8 cellular contexts compared by ENCODE assay signal in the genomic region with DNA sequence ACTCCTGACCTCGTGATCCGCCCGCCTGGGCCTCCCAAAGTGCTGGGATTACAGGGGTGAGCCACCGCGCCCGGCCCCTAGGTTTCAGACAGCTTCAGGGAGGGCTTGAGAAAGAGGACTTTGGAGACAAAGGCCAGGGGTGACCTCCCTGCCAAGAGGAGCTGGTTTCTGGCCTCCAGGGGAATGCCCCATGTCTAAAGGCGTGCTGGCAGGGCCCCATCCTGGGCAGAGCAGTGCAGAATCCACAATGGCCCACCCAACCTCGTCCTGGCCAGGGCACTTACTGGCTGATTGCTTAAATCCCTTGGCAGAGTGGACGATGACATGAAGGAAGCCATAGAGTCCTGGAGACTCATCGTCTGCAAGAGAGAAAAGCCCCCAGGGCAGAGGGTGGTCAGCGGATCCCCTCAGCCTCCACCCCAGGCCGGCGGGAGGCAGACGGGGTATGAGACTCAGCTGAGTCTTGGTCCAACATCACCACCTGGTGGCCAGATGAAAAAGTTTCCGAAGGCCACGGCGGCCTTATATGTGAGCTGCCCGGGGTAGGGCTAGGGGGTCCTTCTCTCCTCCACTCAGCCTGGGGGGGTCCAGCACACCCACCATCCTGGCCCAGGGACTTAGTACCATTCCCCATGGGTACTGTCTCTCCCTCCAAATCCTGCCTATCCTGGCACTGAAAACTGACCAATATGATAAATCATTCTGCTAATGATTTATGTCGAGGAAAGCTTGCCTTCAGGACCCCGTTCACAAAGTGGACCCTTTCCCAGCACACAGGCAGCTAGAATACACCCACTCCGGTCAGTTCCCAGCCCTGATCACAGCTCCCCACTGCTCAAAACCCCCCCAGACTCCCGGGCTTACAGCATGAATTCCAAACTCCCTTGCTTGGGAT. TPM values are rescaled to one million over a fixed set of nuclear protein-coding genes. Genes with fewer than 3 reads are reported as not detected.
DNase-seq lines count a peak whose midpoint lies in the region; ATAC-seq, FAIRE-seq and TF ChIP-seq lines count a peak whose summit lies in the region.

No MANE protein-coding gene starts in this region.

- H3K36me3 ChIP-seq in GM12878 (ENCODE audit: control insufficient read depth in 2 of 2, insufficient read depth in 2 of 2, low read length in 1 of 2) = peaks cover 13 to 17% of the 10 kb centered on the region in 2 experiments

- intact Hi-C loops in GM12878 (cut with micrococcal nuclease; ENCODE audit: unreplicated experiment) = no loop called here

- in situ Hi-C loops in GM12878 (cut with MboI) = no loop called here

- no peak for DNase-seq in AG04449 (ENCODE audit: low read depth, low spot score)
- peak; percentile 59 for DNase-seq in GM19240 (ENCODE audit: insufficient read length, low spot score)
- DNase-seq in GM12878 (ENCODE audit: low read depth, low spot score) = no peak
- peak; percentile 95 for DNase-seq in iPS-NIHi11 (ENCODE audit: low spot score)
- peak; percentile 12 to 52 (median 12) for DNase-seq in stimulated activated CD4-positive, alpha-beta T cell treated with anti-CD3 and anti-CD28 coated beads, Interleukin-12 subunit alpha, Interleukin-12 subunit beta, amount 100 ng/mL, for 48 hours (ENCODE audit: low read depth in 2 of 3, low spot score in 1 of 3)
- DNase-seq in SW 1271 (lab: John Stamatoyannopoulos, UW) = no peak

- no peaks in the 10 kb centered on the region for H3K27me3 ChIP-seq in GM12878 (replicated peaks in 1 of 2; ENCODE audit: control insufficient read depth in 2 of 2, insufficient read depth in 2 of 2, low read length in 1 of 2)

- CTCF ChIA-PET in AG04449 (lab: Yijun Ruan, JAX) (interaction anchor here (0.6 to 4.6 kb wide), 44 partner anchors 10 to 644 kb away, joined by 3 to 146 read pairs (median 5); partner anchors contain the start of genes GLOD4, MRM3 and TIMM22), GM12878 (lab: Yijun Ruan, JAX) (interaction anchor here (0.8 to 1.8 kb wide), 8 partner anchors 12 to 306 kb away, joined by 3 to 15 read pairs (median 3); partner anchors contain the start of genes GLOD4 and MRM3)

- TF ChIP-seq EP300 in GM12878 (IDR thresholded peaks at IDR 0.05; ENCODE audit: borderline replicate concordance in 1 of 2, control insufficient read depth in 1 of 2, low read depth in 2 of 2, low read length in 2 of 2) = no peak

- H3K79me2 ChIP-seq in GM12878 (ENCODE audit: control insufficient read depth, insufficient read depth, low read length) = no peaks in the 10 kb centered on the region

- POLR2A ChIA-PET in AG04449 (lab: Yijun Ruan, JAX) (interaction anchor here (1.0 to 1.3 kb wide), 2 partner anchors 9 to 54 kb away, joined by 3 to 5 read pairs; no protein-coding TSS in a partner anchor), GM12878 (lab: Charles Lee) (interaction anchor here (0.6 kb wide), 1 partner anchor 74 kb away, joined by 5 read pairs; no protein-coding TSS in a partner anchor)

- RAD21 ChIA-PET in GM12878 (lab: Charles Lee; ENCODE audit: unreplicated experiment) = interaction anchor here (0.6 kb wide), 1 partner anchor 1982 kb away, joined by 4 read pairs; no protein-coding TSS in a partner anchor

- no peak for TF ChIP-seq POLR2A in GM12878 (IDR thresholded peaks at IDR 0.05; ENCODE audit: low read depth, low read length)

- H3K9me3 ChIP-seq in GM12878 (replicated peaks; ENCODE audit: control insufficient read depth, insufficient read depth, low read length) = no peaks in the 10 kb centered on the region

- H3K27ac ChIP-seq in GM12878 (ENCODE audit: control insufficient read depth, insufficient read depth) = no peak overlapping the region

- no peaks in the 10 kb centered on the region; the same call in 1 of the 2 replicates for H4K20me1 ChIP-seq in GM12878 (ENCODE audit: control insufficient read depth, insufficient read depth)

- H3K4me2 ChIP-seq in GM12878 (ENCODE audit: control insufficient read depth, insufficient read depth) = no peak overlapping the region

- H3K4me3 ChIP-seq in AG04449 (ENCODE audit: low read depth, low read length) = no peak overlapping the region
- H3K4me3 ChIP-seq in GM12878 = no peak overlapping the region

- H3K9ac ChIP-seq in GM12878 (ENCODE audit: control insufficient read depth, insufficient read depth, low read length) = no peak overlapping the region

- SMC1A ChIA-PET in GM12878 (lab: Charles Lee; ENCODE audit: uncharacterized antibody, unreplicated experiment) = interaction anchor here (0.8 kb wide), 1 partner anchor 176 kb away, joined by 3 read pairs; no protein-coding TSS in a partner anchor

- no peak; the same call in 1 of the 2 replicates for TF ChIP-seq RAD21 in GM12878 (IDR thresholded peaks at IDR 0.05; ENCODE audit: insufficient read depth, low read depth, low read length)

- H3K4me1 ChIP-seq in GM12878 (ENCODE audit: control insufficient read depth, insufficient read depth, low read length) = no peaks in the 10 kb centered on the region

- no peak overlapping the region for H2AFZ ChIP-seq in GM12878 (ENCODE audit: control insufficient read depth, low read depth, low read length)

- ATAC-seq in SK-N-SH treated with all-trans-retinoic acid at 6 μM for 48 hours (peak; percentile 85), GM12878 (peak; percentile 83), GM19035 (IDR thresholded peaks at IDR 0.05; ENCODE audit: unreplicated experiment) (no peak)

- TF ChIP-seq CTCF in AG04449 (IDR thresholded peaks at IDR 0.05; ENCODE audit: insufficient read depth, low read length, missing control alignments) = peak; percentile 76
- peak; percentile 38 to 44 (median 40); a peak in 5 of 6 replicates for TF ChIP-seq CTCF in GM12878 (IDR thresholded peaks at IDR 0.05 in 2 of 3, conservative IDR thresholded peaks at IDR 0.05 in 1 of 3; ENCODE audit: control insufficient read depth in 2 of 3, extremely low read depth in 1 of 3, insufficient read depth in 1 of 3, low read depth in 3 of 3, low read length in 3 of 3)

- WGBS in GM12878 (ENCODE audit: insufficient coverage, insufficient replicate concordance, low lambda C conversion rate, missing lambda C conversion rate) = 70% methylated on average over 22 of the region's 22 CpGs

- no TSS peak for BruUV-seq in GM12878 (replicated peaks; lab: Mats Ljungman, UMichigan)

- no peak for FAIRE-seq in GM12878 (lab: Jason Lieb, UNC)

TF ChIP-seq in SK-N-SH treated with all-trans-retinoic acid at 6 μM for 48 hours, 23 proteins besides CTCF, POLR2A, EP300 and RAD21 (continues in another document):
- TF ChIP-seq ZNF565 (CRISPR knock-in tag; conservative IDR thresholded peaks at IDR 0.05; ENCODE audit: low read depth) (no peak), GLIS3 (CRISPR knock-in tag; IDR thresholded peaks at IDR 0.05) (no peak), PPARA (CRISPR knock-in tag; IDR thresholded peaks at IDR 0.05; ENCODE audit: borderline replicate concordance) (no peak), SNAI2 (CRISPR knock-in tag; IDR thresholded peaks at IDR 0.05) (no peak)

TF ChIP-seq in GM12878, 131 proteins besides CTCF, POLR2A, EP300 and RAD21 (continues in another document):
- TF ChIP-seq ZSCAN29 (IDR thresholded peaks at IDR 0.05) (no peak), MXI1 (IDR thresholded peaks at IDR 0.05; ENCODE audit: low read depth, low read length) (no peak), SPI1 (IDR thresholded peaks at IDR 0.05; ENCODE audit: borderline replicate concordance, insufficient read depth, low read depth, low read length) (no peak)
- TF ChIP-seq, protein P1, sequence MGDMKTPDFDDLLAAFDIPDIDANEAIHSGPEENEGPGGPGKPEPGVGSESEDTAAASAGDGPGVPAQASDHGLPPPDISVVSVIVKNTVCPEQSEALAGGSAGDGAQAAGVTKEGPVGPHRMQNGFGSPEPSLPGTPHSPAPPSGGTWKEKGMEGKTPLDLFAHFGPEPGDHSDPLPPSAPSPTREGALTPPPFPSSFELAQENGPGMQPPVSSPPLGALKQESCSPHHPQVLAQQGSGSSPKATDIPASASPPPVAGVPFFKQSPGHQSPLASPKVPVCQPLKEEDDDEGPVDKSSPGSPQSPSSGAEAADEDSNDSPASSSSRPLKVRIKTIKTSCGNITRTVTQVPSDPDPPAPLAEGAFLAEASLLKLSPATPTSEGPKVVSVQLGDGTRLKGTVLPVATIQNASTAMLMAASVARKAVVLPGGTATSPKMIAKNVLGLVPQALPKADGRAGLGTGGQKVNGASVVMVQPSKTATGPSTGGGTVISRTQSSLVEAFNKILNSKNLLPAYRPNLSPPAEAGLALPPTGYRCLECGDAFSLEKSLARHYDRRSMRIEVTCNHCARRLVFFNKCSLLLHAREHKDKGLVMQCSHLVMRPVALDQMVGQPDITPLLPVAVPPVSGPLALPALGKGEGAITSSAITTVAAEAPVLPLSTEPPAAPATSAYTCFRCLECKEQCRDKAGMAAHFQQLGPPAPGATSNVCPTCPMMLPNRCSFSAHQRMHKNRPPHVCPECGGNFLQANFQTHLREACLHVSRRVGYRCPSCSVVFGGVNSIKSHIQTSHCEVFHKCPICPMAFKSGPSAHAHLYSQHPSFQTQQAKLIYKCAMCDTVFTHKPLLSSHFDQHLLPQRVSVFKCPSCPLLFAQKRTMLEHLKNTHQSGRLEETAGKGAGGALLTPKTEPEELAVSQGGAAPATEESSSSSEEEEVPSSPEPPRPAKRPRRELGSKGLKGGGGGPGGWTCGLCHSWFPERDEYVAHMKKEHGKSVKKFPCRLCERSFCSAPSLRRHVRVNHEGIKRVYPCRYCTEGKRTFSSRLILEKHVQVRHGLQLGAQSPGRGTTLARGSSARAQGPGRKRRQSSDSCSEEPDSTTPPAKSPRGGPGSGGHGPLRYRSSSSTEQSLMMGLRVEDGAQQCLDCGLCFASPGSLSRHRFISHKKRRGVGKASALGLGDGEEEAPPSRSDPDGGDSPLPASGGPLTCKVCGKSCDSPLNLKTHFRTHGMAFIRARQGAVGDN (IDR thresholded peaks at IDR 0.05) = no peak

RNA-seq across cellular contexts. Expression of gene TIMM22, which starts 59.1 kb away (rescaled TPM):
- total RNA-seq in GM12878 (2013; cell fraction: nucleolus; rRNA removed) = 14.5 and 16.5 TPM in 2 replicates
- total RNA-seq in GM12878 (2014; rRNA removed) = 11.3 and 11.7 TPM in 2 replicates
- total RNA-seq in GM12878 (2014; rRNA removed; fragmentation: Illumina TruSeq; extraction: Trizol) = 7.6 and 8.6 TPM in 2 replicates
- total RNA-seq in GM12878 (2021) = 10.8 and 12.0 TPM in 2 replicates
- polyA plus RNA-seq in GM12878 (2011; ENCODE audit: low read depth) = 4.9 TPM
- polyA plus RNA-seq in GM12878 (2011; rRNA removed) = 5.9 and 7.1 TPM in 2 replicates
- 7.9 and 8.8 TPM in 2 replicates for polyA plus RNA-seq in GM12878 (2011; cell fraction: cytosol; rRNA removed)
- 6.5 and 7.3 TPM in 2 replicates for polyA plus RNA-seq in GM12878 (2011; cell fraction: nucleus; rRNA removed)
- polyA plus RNA-seq in GM12878 (2012) = 6.2 and 6.8 TPM in 2 replicates
- polyA plus RNA-seq in GM12878 (2014; fragmentation: Illumina TruSeq; extraction: Trizol) = 8.4 and 10.0 TPM in 2 replicates
- 1 to 10 TPM; 4.4 to 5.7 TPM for polyA plus RNA-seq in GM12878 (2014; fragmentation: Nextera tagmentation; extraction: Ambion mirVana)
- 11.1 and 11.9 TPM in 2 replicates for polyA plus RNA-seq in GM12878 (2014; rRNA removed)
- 10 to 100 TPM; 25.0 TPM for polyA plus RNA-seq in GM12878 (2016; fragmentation: Nextera tagmentation; extraction: Ambion mirVana)
- polyA minus RNA-seq in GM12878 (2011; rRNA and poly(A)+ RNA removed) = 8.8 and 9.1 TPM in 2 replicates
- polyA minus RNA-seq in GM12878 (2011; cell fraction: cytosol; rRNA and poly(A)+ RNA removed) = 2.1 and 3.6 TPM in 2 replicates
- polyA minus RNA-seq in GM12878 (2011; cell fraction: nucleus; rRNA and poly(A)+ RNA removed) = 8.8 and 10.3 TPM in 2 replicates

Comparison
In these comparisons a context has a peak if more than half of its experiments do, and no peak if none do; other contexts are left out.
1. DNase-seq: peak in GM19240 (single experiment), iPS-NIHi11 (single experiment) and stimulated activated CD4-positive, alpha-beta T cell treated with anti-CD3 and anti-CD28 coated beads, Interleukin-12 subunit alpha, Interleukin-12 subunit beta, amount 100 ng/mL, for 48 hours (3 of 3); none in AG04449 (single experiment), GM12878 (single experiment) and SW 1271 (0 of 2).